1 cellular context compared by ENCODE assay signal in the genomic region with DNA sequence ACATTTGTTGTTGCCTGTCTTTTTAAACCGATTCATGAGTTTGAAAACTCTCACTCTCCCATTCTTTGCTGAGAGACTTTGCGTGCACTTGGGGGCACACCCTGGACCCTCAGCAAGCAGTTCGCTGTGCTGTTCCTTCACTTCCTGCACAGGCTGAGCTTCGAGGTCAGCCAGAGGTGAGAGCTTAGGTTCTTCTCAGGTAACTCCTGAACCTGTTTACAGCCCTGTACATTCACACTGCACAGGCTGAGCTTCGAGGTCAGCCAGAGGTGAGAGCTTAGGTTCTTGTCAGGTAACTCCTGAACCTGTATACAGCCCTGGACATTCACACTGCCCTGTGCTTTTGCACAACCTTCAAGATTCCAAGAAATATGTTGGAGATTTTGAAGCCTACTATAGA.
TF ChIP-seq lines count a peak whose summit lies in the region.

No MANE protein-coding gene starts in this region.

TF ChIP-seq in K562, 482 proteins besides CTCF, POLR2A, EP300 and RAD21 (continued from another document):
- no peak for TF ChIP-seq ZNF780A (CRISPR knock-in tag; IDR thresholded peaks at IDR 0.05)
- no peak for TF ChIP-seq MIER1 (IDR thresholded peaks at IDR 0.05; ENCODE audit: low read depth)
- TF ChIP-seq TAF7 (tag; IDR thresholded peaks at IDR 0.05): no peak
- TF ChIP-seq NR2C2 (CRISPR knock-in tag; IDR thresholded peaks at IDR 0.05): no peak
- no peak for TF ChIP-seq NR2C2 (tag; IDR thresholded peaks at IDR 0.05)
- no peak for TF ChIP-seq HLTF (IDR thresholded peaks at IDR 0.05)
- TF ChIP-seq, protein P1, sequence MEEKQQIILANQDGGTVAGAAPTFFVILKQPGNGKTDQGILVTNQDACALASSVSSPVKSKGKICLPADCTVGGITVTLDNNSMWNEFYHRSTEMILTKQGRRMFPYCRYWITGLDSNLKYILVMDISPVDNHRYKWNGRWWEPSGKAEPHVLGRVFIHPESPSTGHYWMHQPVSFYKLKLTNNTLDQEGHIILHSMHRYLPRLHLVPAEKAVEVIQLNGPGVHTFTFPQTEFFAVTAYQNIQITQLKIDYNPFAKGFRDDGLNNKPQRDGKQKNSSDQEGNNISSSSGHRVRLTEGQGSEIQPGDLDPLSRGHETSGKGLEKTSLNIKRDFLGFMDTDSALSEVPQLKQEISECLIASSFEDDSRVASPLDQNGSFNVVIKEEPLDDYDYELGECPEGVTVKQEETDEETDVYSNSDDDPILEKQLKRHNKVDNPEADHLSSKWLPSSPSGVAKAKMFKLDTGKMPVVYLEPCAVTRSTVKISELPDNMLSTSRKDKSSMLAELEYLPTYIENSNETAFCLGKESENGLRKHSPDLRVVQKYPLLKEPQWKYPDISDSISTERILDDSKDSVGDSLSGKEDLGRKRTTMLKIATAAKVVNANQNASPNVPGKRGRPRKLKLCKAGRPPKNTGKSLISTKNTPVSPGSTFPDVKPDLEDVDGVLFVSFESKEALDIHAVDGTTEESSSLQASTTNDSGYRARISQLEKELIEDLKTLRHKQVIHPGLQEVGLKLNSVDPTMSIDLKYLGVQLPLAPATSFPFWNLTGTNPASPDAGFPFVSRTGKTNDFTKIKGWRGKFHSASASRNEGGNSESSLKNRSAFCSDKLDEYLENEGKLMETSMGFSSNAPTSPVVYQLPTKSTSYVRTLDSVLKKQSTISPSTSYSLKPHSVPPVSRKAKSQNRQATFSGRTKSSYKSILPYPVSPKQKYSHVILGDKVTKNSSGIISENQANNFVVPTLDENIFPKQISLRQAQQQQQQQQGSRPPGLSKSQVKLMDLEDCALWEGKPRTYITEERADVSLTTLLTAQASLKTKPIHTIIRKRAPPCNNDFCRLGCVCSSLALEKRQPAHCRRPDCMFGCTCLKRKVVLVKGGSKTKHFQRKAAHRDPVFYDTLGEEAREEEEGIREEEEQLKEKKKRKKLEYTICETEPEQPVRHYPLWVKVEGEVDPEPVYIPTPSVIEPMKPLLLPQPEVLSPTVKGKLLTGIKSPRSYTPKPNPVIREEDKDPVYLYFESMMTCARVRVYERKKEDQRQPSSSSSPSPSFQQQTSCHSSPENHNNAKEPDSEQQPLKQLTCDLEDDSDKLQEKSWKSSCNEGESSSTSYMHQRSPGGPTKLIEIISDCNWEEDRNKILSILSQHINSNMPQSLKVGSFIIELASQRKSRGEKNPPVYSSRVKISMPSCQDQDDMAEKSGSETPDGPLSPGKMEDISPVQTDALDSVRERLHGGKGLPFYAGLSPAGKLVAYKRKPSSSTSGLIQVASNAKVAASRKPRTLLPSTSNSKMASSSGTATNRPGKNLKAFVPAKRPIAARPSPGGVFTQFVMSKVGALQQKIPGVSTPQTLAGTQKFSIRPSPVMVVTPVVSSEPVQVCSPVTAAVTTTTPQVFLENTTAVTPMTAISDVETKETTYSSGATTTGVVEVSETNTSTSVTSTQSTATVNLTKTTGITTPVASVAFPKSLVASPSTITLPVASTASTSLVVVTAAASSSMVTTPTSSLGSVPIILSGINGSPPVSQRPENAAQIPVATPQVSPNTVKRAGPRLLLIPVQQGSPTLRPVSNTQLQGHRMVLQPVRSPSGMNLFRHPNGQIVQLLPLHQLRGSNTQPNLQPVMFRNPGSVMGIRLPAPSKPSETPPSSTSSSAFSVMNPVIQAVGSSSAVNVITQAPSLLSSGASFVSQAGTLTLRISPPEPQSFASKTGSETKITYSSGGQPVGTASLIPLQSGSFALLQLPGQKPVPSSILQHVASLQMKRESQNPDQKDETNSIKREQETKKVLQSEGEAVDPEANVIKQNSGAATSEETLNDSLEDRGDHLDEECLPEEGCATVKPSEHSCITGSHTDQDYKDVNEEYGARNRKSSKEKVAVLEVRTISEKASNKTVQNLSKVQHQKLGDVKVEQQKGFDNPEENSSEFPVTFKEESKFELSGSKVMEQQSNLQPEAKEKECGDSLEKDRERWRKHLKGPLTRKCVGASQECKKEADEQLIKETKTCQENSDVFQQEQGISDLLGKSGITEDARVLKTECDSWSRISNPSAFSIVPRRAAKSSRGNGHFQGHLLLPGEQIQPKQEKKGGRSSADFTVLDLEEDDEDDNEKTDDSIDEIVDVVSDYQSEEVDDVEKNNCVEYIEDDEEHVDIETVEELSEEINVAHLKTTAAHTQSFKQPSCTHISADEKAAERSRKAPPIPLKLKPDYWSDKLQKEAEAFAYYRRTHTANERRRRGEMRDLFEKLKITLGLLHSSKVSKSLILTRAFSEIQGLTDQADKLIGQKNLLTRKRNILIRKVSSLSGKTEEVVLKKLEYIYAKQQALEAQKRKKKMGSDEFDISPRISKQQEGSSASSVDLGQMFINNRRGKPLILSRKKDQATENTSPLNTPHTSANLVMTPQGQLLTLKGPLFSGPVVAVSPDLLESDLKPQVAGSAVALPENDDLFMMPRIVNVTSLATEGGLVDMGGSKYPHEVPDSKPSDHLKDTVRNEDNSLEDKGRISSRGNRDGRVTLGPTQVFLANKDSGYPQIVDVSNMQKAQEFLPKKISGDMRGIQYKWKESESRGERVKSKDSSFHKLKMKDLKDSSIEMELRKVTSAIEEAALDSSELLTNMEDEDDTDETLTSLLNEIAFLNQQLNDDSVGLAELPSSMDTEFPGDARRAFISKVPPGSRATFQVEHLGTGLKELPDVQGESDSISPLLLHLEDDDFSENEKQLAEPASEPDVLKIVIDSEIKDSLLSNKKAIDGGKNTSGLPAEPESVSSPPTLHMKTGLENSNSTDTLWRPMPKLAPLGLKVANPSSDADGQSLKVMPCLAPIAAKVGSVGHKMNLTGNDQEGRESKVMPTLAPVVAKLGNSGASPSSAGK (IDR thresholded peaks at IDR 0.05): peak; percentile 54; the same call in 1 of the 2 replicates
- TF ChIP-seq, protein P2, sequence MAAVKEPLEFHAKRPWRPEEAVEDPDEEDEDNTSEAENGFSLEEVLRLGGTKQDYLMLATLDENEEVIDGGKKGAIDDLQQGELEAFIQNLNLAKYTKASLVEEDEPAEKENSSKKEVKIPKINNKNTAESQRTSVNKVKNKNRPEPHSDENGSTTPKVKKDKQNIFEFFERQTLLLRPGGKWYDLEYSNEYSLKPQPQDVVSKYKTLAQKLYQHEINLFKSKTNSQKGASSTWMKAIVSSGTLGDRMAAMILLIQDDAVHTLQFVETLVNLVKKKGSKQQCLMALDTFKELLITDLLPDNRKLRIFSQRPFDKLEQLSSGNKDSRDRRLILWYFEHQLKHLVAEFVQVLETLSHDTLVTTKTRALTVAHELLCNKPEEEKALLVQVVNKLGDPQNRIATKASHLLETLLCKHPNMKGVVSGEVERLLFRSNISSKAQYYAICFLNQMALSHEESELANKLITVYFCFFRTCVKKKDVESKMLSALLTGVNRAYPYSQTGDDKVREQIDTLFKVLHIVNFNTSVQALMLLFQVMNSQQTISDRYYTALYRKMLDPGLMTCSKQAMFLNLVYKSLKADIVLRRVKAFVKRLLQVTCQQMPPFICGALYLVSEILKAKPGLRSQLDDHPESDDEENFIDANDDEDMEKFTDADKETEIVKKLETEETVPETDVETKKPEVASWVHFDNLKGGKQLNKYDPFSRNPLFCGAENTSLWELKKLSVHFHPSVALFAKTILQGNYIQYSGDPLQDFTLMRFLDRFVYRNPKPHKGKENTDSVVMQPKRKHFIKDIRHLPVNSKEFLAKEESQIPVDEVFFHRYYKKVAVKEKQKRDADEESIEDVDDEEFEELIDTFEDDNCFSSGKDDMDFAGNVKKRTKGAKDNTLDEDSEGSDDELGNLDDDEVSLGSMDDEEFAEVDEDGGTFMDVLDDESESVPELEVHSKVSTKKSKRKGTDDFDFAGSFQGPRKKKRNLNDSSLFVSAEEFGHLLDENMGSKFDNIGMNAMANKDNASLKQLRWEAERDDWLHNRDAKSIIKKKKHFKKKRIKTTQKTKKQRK (IDR thresholded peaks at IDR 0.05; ENCODE audit: borderline replicate concordance, low read depth, low read length): no peak
- no peak for TF ChIP-seq PTBP1 (IDR thresholded peaks at IDR 0.05; ENCODE audit: low read depth, low read length)
- no peak for TF ChIP-seq ARID2 (IDR thresholded peaks at IDR 0.05)
- no peak for TF ChIP-seq PTTG1 (tag; IDR thresholded peaks at IDR 0.05; ENCODE audit: low read depth)
- TF ChIP-seq L3MBTL2 (IDR thresholded peaks at IDR 0.05): peak; percentile 44
- TF ChIP-seq MYC (IDR thresholded peaks at IDR 0.05; ENCODE audit: low read depth, low read length): no peak
- TF ChIP-seq MYC (CRISPR knock-in tag; IDR thresholded peaks at IDR 0.05; ENCODE audit: borderline replicate concordance, low read depth): no peak
- TF ChIP-seq MYNN (IDR thresholded peaks at IDR 0.05): no peak
- no peak for TF ChIP-seq MYNN (CRISPR knock-in tag; IDR thresholded peaks at IDR 0.05)
- no peak for TF ChIP-seq SP1 (CRISPR knock-in tag; IDR thresholded peaks at IDR 0.05)
- TF ChIP-seq KHSRP (IDR thresholded peaks at IDR 0.05): no peak
- TF ChIP-seq, protein P3, sequence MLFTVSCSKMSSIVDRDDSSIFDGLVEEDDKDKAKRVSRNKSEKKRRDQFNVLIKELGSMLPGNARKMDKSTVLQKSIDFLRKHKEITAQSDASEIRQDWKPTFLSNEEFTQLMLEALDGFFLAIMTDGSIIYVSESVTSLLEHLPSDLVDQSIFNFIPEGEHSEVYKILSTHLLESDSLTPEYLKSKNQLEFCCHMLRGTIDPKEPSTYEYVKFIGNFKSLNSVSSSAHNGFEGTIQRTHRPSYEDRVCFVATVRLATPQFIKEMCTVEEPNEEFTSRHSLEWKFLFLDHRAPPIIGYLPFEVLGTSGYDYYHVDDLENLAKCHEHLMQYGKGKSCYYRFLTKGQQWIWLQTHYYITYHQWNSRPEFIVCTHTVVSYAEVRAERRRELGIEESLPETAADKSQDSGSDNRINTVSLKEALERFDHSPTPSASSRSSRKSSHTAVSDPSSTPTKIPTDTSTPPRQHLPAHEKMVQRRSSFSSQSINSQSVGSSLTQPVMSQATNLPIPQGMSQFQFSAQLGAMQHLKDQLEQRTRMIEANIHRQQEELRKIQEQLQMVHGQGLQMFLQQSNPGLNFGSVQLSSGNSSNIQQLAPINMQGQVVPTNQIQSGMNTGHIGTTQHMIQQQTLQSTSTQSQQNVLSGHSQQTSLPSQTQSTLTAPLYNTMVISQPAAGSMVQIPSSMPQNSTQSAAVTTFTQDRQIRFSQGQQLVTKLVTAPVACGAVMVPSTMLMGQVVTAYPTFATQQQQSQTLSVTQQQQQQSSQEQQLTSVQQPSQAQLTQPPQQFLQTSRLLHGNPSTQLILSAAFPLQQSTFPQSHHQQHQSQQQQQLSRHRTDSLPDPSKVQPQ (CRISPR knock-in tag; IDR thresholded peaks at IDR 0.05; ENCODE audit: borderline replicate concordance): no peak
- TF ChIP-seq ZNF507 (tag; conservative IDR thresholded peaks at IDR 0.05): no peak
- TF ChIP-seq, protein P4, sequence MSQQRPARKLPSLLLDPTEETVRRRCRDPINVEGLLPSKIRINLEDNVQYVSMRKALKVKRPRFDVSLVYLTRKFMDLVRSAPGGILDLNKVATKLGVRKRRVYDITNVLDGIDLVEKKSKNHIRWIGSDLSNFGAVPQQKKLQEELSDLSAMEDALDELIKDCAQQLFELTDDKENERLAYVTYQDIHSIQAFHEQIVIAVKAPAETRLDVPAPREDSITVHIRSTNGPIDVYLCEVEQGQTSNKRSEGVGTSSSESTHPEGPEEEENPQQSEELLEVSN (IDR thresholded peaks at IDR 0.05; ENCODE audit: borderline replicate concordance in 1 of 2, extremely low read depth in 1 of 2, insufficient read depth in 1 of 2, insufficient read length in 1 of 2, low read depth in 1 of 2, low read length in 1 of 2, poor library complexity in 1 of 2, severe bottlenecking in 1 of 2): peak in 1 of 2 experiments; percentile 16
- TF ChIP-seq, protein P5, sequence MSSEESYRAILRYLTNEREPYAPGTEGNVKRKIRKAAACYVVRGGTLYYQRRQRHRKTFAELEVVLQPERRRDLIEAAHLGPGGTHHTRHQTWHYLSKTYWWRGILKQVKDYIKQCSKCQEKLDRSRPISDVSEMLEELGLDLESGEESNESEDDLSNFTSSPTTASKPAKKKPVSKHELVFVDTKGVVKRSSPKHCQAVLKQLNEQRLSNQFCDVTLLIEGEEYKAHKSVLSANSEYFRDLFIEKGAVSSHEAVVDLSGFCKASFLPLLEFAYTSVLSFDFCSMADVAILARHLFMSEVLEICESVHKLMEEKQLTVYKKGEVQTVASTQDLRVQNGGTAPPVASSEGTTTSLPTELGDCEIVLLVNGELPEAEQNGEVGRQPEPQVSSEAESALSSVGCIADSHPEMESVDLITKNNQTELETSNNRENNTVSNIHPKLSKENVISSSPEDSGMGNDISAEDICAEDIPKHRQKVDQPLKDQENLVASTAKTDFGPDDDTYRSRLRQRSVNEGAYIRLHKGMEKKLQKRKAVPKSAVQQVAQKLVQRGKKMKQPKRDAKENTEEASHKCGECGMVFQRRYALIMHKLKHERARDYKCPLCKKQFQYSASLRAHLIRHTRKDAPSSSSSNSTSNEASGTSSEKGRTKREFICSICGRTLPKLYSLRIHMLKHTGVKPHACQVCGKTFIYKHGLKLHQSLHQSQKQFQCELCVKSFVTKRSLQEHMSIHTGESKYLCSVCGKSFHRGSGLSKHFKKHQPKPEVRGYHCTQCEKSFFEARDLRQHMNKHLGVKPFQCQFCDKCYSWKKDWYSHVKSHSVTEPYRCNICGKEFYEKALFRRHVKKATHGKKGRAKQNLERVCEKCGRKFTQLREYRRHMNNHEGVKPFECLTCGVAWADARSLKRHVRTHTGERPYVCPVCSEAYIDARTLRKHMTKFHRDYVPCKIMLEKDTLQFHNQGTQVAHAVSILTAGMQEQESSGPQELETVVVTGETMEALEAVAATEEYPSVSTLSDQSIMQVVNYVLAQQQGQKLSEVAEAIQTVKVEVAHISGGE (CRISPR knock-in tag; IDR thresholded peaks at IDR 0.05): no peak
- TF ChIP-seq MXI1 (IDR thresholded peaks at IDR 0.05; ENCODE audit: low read depth, low read length): no peak
- TF ChIP-seq MTA2 (IDR thresholded peaks at IDR 0.05; ENCODE audit: low read depth): no peak
- TF ChIP-seq, protein P6, sequence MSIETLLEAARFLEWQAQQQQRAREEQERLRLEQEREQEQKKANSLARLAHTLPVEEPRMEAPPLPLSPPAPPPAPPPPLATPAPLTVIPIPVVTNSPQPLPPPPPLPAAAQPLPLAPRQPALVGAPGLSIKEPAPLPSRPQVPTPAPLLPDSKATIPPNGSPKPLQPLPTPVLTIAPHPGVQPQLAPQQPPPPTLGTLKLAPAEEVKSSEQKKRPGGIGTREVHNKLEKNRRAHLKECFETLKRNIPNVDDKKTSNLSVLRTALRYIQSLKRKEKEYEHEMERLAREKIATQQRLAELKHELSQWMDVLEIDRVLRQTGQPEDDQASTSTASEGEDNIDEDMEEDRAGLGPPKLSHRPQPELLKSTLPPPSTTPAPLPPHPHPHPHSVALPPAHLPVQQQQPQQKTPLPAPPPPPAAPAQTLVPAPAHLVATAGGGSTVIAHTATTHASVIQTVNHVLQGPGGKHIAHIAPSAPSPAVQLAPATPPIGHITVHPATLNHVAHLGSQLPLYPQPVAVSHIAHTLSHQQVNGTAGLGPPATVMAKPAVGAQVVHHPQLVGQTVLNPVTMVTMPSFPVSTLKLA (conservative IDR thresholded peaks at IDR 0.05): no peak
- no peak for TF ChIP-seq KLF6 (CRISPR knock-in tag; IDR thresholded peaks at IDR 0.05; ENCODE audit: borderline replicate concordance)
